Comparison of ENCODE assay signal across 24 cellular contexts in genomic region chr12:43638786-43639185, GRCh38.
"Had no signal": no experiment of that assay in that cellular context is flagged by ENCODE, and none has a peak within 500 bp of the region (broad histone marks: within the 10 kb centered on the region; RNA-seq: fewer than 3 reads in every experiment).

No MANE protein-coding gene starts in this region.

- H3K4me2 ChIP-seq: KMS-11, SK-N-SH had no signal

- H3K9me3 Mint-ChIP-seq: activated CD8-positive, alpha-beta T cell treated with anti-CD3 and anti-CD28 coated beads for 36 hours; activated naive CD4-positive, alpha-beta T cell treated with anti-CD3 and anti-CD28 coated beads, Interleukin-2, amount 50 U/mL, for 24 hours; activated T-helper 2 cell treated with anti-CD3 and anti-CD28 coated beads, Interferon-gamma antibody, Interleukin-2, Interleukin-4, amounts not matched to agents 10 μg/mL and 5 μg/mL and 100 μg/mL, durations not matched to agents 14 hours and 24 hours and 36 hours had no signal

- H3K4me3 Mint-ChIP-seq: activated CD8-positive, alpha-beta T cell treated with anti-CD3 and anti-CD28 coated beads for 36 hours; activated naive CD4-positive, alpha-beta T cell treated with anti-CD3 and anti-CD28 coated beads, Interleukin-2, amount 50 U/mL, for 24 hours; activated T-cell treated with anti-CD3 and anti-CD28 coated beads, Interleukin-2, amount 50 U/mL, for 72 hours had no signal

- H3K9ac ChIP-seq: KMS-11, SK-N-SH had no signal

- H3K27me3 ChIP-seq: body of pancreas, cardiac muscle cell, Peyer's patch had no signal

- H3K27ac ChIP-seq: body of pancreas, cardiac muscle cell, KMS-11, Peyer's patch, RWPE1, SJCRH30 had no signal

- H3K4me1 ChIP-seq: body of pancreas, Peyer's patch had no signal

- H3K9me3 ChIP-seq: body of pancreas, Peyer's patch, SJCRH30, SK-N-SH had no signal

- H3K36me3 Mint-ChIP-seq: activated naive CD4-positive, alpha-beta T cell treated with anti-CD3 and anti-CD28 coated beads, Interleukin-2, amount 50 U/mL, for 24 hours had no signal

- H3K27ac Mint-ChIP-seq: activated CD8-positive, alpha-beta T cell treated with anti-CD3 and anti-CD28 coated beads for 36 hours; activated naive CD4-positive, alpha-beta T cell treated with anti-CD3 and anti-CD28 coated beads, Interleukin-2, amount 50 U/mL, for 24 hours; activated T-cell treated with anti-CD3 and anti-CD28 coated beads, Interleukin-2, amount 50 U/mL, for 72 hours; activated T-helper 2 cell treated with anti-CD3 and anti-CD28 coated beads, Interferon-gamma antibody, Interleukin-2, Interleukin-4, amounts not matched to agents 10 μg/mL and 5 μg/mL and 100 μg/mL, durations not matched to agents 14 hours and 24 hours and 36 hours had no signal

- DNase-seq: activated CD4-positive, alpha-beta T cell treated with anti-CD3 and anti-CD28 coated beads for 4 hours; activated CD8-positive, alpha-beta memory T cell treated with anti-CD3 and anti-CD28 coated beads, Interleukin-2, amount 50 U/mL, for 4 hours; activated CD8-positive, alpha-beta T cell treated with anti-CD3 and anti-CD28 coated beads for 36 hours; activated T-cell treated with anti-CD3 and anti-CD28 coated beads, Interleukin-2, amount 50 U/mL, for 72 hours; aorta; body of pancreas; NCI-H1092; NCI-H1436; NCI-H1694 treated with DMSO at 0.1 percent for 48 hours; NCI-H2081 treated with DMSO at 0.1 percent for 48 hours; NCI-H345; NCI-H510A; NCI-H526 treated with DMSO at 0.1 percent for 48 hours; NK-92 treated with Interleukin-12 subunit alpha and Interleukin-12 subunit beta, amount 100 ng/mL, for 24 hours; Peyer's patch; Right ventricle myocardium superior; SK-N-SH; T-helper 1 cell had no signal

- H3K4me1 Mint-ChIP-seq: activated naive CD4-positive, alpha-beta T cell treated with anti-CD3 and anti-CD28 coated beads, Interleukin-2, amount 50 U/mL, for 24 hours had no signal

- H3K36me3 ChIP-seq: cardiac muscle cell, Peyer's patch, SJCRH30 had no signal

- H3K4me3 ChIP-seq: body of pancreas, cardiac muscle cell, Peyer's patch, SJCRH30 had no signal
